Comparison of ENCODE assay signal across 8 cellular contexts in the genomic region with DNA sequence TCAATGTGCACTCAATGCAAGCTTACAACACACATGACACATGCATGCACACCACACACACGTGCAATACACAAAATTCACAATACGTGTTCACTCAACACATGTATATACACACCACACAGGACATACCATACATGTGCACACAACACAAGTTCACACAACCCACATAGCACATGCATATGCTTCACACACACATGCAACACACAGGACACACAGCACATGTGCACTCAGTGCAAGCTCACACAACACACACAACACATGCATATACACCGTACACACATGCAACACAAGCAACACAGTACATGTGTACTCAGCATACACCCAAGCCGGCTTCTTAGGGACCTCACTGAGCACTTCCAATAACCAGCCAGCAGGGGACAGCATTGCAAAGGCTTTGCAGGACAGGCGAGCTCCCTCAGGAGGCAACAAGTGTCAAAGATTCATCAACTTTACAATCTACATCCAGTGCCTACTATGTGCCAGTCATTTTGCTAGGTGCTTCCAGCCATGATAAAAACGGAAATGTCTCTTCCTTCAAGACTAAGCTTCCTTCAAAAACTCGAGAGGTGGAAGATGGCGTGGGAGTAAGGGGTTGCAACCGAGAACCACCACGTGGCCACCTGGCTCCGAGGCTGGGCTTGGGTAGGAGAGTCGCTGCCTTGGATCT.
DNase-seq lines count a peak whose midpoint lies in the region; ATAC-seq lines count a peak whose summit lies in the region.

No MANE protein-coding gene starts in this region.

- DNase-seq in NCI-H1105 treated with DMSO at 0.1 percent for 48 hours (lab: John Stamatoyannopoulos, UW): peak; percentile 37
- DNase-seq in NCI-H1105 (lab: John Stamatoyannopoulos, UW): no peak
- DNase-seq in NCI-H2196 (lab: John Stamatoyannopoulos, UW; ENCODE audit: unreplicated experiment): peak; percentile 31
- DNase-seq in activated CD4-positive, CD25-positive, alpha-beta regulatory T cell treated with anti-CD3 and anti-CD28 coated beads, Interleukin-2, amount 50 U/mL, for 16 hours (ENCODE audit: low read depth, low spot score): peak; percentile 31
- peak; percentile 65 for DNase-seq in central memory CD4-positive, alpha-beta T cell
- DNase-seq in kidney tubule cell (ENCODE audit: low spot score): peak; percentile 80
- peak; percentile 73 to 75 for DNase-seq in stimulated activated CD4-positive, alpha-beta T cell treated with anti-CD3 and anti-CD28 coated beads, Interleukin-2, amount 100 ng/mL, for 48 hours

- peak; percentile 59 for ATAC-seq in HG02763 (IDR thresholded peaks at IDR 0.05; ENCODE audit: unreplicated experiment)
